22 cellular contexts compared by ENCODE assay signal in the genomic region with DNA sequence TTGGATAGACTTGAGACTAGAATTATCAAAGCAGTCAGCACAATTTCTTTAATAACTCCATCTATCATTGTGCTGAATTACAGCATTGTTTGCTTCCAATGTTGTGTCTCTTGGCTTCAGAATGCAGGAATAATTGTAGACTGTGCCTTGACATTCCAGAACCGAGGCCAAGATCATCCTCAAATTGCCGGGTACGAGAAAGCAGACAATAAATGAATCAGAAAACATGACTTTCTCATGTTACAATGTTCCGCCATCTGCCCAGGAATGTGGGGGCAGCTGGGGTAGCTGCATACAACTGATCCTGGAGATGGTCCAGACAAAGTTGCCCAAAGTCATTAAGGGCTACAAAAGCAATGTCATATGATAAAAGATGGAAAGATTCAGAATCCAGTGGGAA.
DNase-seq lines count a peak whose midpoint lies in the region; ATAC-seq, FAIRE-seq and TF ChIP-seq lines count a peak whose summit lies in the region.
"Had no signal": no experiment of that assay in that cellular context is flagged by ENCODE, and none has a peak within 500 bp of the region (broad histone marks: within the 10 kb centered on the region; RNA-seq: fewer than 3 reads in every experiment).

No MANE protein-coding gene starts in this region.

- no peaks in the 10 kb centered on the region for H3K9me3 Mint-ChIP-seq in activated T-helper 17 cell treated with anti-CD3 and anti-CD28 coated beads, Interleukin-2, amount 50 U/mL, for 72 hours
- H3K9me3 Mint-ChIP-seq in activated T-cell treated with anti-CD3 and anti-CD28 coated beads, Interleukin-2, amount 50 U/mL, for 24 hours: no peaks in the 10 kb centered on the region
- H3K9me3 Mint-ChIP-seq: activated naive CD8-positive, alpha-beta T cell treated with anti-CD3 and anti-CD28 coated beads, Interleukin-2, amount 10 ng/mL, durations not matched to agents 7 days and 5 days; activated T-helper 1 cell treated with anti-CD3 and anti-CD28 coated beads, Interleukin-12 subunit alpha, Interleukin-12 subunit beta, Interleukin-2, Interleukin-4 antibody, amounts not matched to agents 30 ng/mL and 10 ng/mL and 1 ng/mL, durations not matched to agents 14 hours and 24 hours and 36 hours; dendritic cell treated with granulocyte-macrophage colony-stimulating factor and Interleukin-4, amounts not matched to agents 40 ng/mL and 50 ng/mL, for 4 days had no signal

- H3K9me3 ChIP-seq in testis: no peaks in the 10 kb centered on the region
- H3K9me3 ChIP-seq: BLaER1 treated with 17β-estradiol and CSF1 and Interleukin-3, amounts not matched to agents 10 nM and 100 nM; lower lobe of right lung; ovary had no signal

- no peak overlapping the region for H3K27ac Mint-ChIP-seq in activated T-helper 17 cell treated with anti-CD3 and anti-CD28 coated beads, Interleukin-2, amount 50 U/mL, for 72 hours
- H3K27ac Mint-ChIP-seq in activated T-cell treated with anti-CD3 and anti-CD28 coated beads, Interleukin-2, amount 50 U/mL, for 24 hours: no peak overlapping the region
- H3K27ac Mint-ChIP-seq: activated naive CD8-positive, alpha-beta T cell treated with anti-CD3 and anti-CD28 coated beads, Interleukin-2, amount 10 ng/mL, durations not matched to agents 7 days and 5 days; activated T-helper 1 cell treated with anti-CD3 and anti-CD28 coated beads, Interleukin-12 subunit alpha, Interleukin-12 subunit beta, Interleukin-2, Interleukin-4 antibody, amounts not matched to agents 30 ng/mL and 10 ng/mL and 1 ng/mL, durations not matched to agents 14 hours and 24 hours and 36 hours; dendritic cell treated with granulocyte-macrophage colony-stimulating factor and Interleukin-4, amounts not matched to agents 40 ng/mL and 50 ng/mL, for 4 days; immature natural killer cell had no signal

- intact Hi-C loops in testis (cut with DNase I; ENCODE audit: low total_unique reads): no loop called here

- H3K4me1 Mint-ChIP-seq in activated T-helper 17 cell treated with anti-CD3 and anti-CD28 coated beads, Interleukin-2, amount 50 U/mL, for 72 hours: no peaks in the 10 kb centered on the region
- H3K4me1 Mint-ChIP-seq in activated T-cell treated with anti-CD3 and anti-CD28 coated beads, Interleukin-2, amount 50 U/mL, for 24 hours (ENCODE audit: low read depth): no peaks in the 10 kb centered on the region
- H3K4me1 Mint-ChIP-seq: activated naive CD8-positive, alpha-beta T cell treated with anti-CD3 and anti-CD28 coated beads, Interleukin-2, amount 10 ng/mL, durations not matched to agents 7 days and 5 days had no signal

- ATAC-seq in activated T-helper 17 cell treated with anti-CD3 and anti-CD28 coated beads, Interleukin-2, amount 50 U/mL, for 72 hours (replicated peaks): no peak
- ATAC-seq: lower lobe of right lung had no signal

- FAIRE-seq in H54 (lab: Jason Lieb, UNC): no peak
- FAIRE-seq: bronchial epithelial cell, small intestine had no signal

- no peaks in the 10 kb centered on the region for H3K4me1 ChIP-seq in testis
- H3K4me1 ChIP-seq: BLaER1 treated with 17β-estradiol and CSF1 and Interleukin-3, amounts not matched to agents 10 nM and 100 nM; lower lobe of right lung had no signal

- TF ChIP-seq POLR2A in testis (IDR thresholded peaks at IDR 0.05) (no peak), H54 (IDR thresholded peaks at IDR 0.05; ENCODE audit: low read depth, low read length) (no peak)

- WGBS in testis, 2 donors: 41 to 61% methylated on average over 4 of the region's 4 CpGs

- H3K27ac ChIP-seq in testis: no peak overlapping the region
- H3K27ac ChIP-seq: BLaER1 treated with 17β-estradiol and CSF1 and Interleukin-3, amounts not matched to agents 10 nM and 100 nM; epithelial cell of prostate; lower lobe of right lung; ovary had no signal

- DNase-seq in GM04504 (ENCODE audit: low read depth): peak; percentile 48
- DNase-seq in NCI-H446 treated with DMSO at 0.1 percent for 48 hours (lab: John Stamatoyannopoulos, UW): peak; percentile 84
- peak; percentile 45 for DNase-seq in foreskin melanocyte
- peak; percentile 13 for DNase-seq in testis
- DNase-seq in activated T-cell treated with anti-CD3 and anti-CD28 coated beads, Interleukin-2, amount 50 U/mL, for 24 hours: no peak
- DNase-seq in H54 (ENCODE audit: insufficient read length, low spot score): no peak
- DNase-seq: activated CD8-positive, alpha-beta memory T cell treated with anti-CD3 and anti-CD28 coated beads for 24 hours; activated naive CD8-positive, alpha-beta T cell treated with anti-CD3 and anti-CD28 coated beads, Interleukin-2, amount 10 ng/mL, durations not matched to agents 7 days and 5 days; immature natural killer cell; lower lobe of right lung; NCI-H187; NCI-H524 treated with DMSO at 0.1 percent for 48 hours; ovary; SIG-M5; small intestine; stimulated activated CD4-positive, alpha-beta T cell treated with anti-CD3 and anti-CD28 coated beads, Interleukin-4, amount 100 ng/mL, for 24 hours had no signal

- H3K27me3 ChIP-seq in testis: no peaks in the 10 kb centered on the region
- H3K27me3 ChIP-seq: ovary had no signal

- TF ChIP-seq CTCF in testis (IDR thresholded peaks at IDR 0.05): no peak

- H3K27me3 Mint-ChIP-seq in activated T-helper 17 cell treated with anti-CD3 and anti-CD28 coated beads, Interleukin-2, amount 50 U/mL, for 72 hours: peaks cover 15% of the 10 kb centered on the region
- peaks cover 31% of the 10 kb centered on the region for H3K27me3 Mint-ChIP-seq in activated T-cell treated with anti-CD3 and anti-CD28 coated beads, Interleukin-2, amount 50 U/mL, for 24 hours
- H3K27me3 Mint-ChIP-seq: activated naive CD8-positive, alpha-beta T cell treated with anti-CD3 and anti-CD28 coated beads, Interleukin-2, amount 10 ng/mL, durations not matched to agents 7 days and 5 days; dendritic cell treated with granulocyte-macrophage colony-stimulating factor and Interleukin-4, amounts not matched to agents 40 ng/mL and 50 ng/mL, for 4 days had no signal

- H3K36me3 Mint-ChIP-seq in activated T-helper 17 cell treated with anti-CD3 and anti-CD28 coated beads, Interleukin-2, amount 50 U/mL, for 72 hours (ENCODE audit: low read depth): no peaks in the 10 kb centered on the region
- H3K36me3 Mint-ChIP-seq in activated T-cell treated with anti-CD3 and anti-CD28 coated beads, Interleukin-2, amount 50 U/mL, for 24 hours (ENCODE audit: low read depth): no peaks in the 10 kb centered on the region
- H3K36me3 Mint-ChIP-seq: activated naive CD8-positive, alpha-beta T cell treated with anti-CD3 and anti-CD28 coated beads, Interleukin-2, amount 10 ng/mL, durations not matched to agents 7 days and 5 days; immature natural killer cell had no signal

- H3K4me3 ChIP-seq in testis: no peak overlapping the region
- H3K4me3 ChIP-seq: BLaER1 treated with 17β-estradiol and CSF1 and Interleukin-3, amounts not matched to agents 10 nM and 100 nM; lower lobe of right lung; ovary had no signal

- H3K36me3 ChIP-seq in testis (ENCODE audit: low read depth, missing control alignments): no peaks in the 10 kb centered on the region
- H3K36me3 ChIP-seq: BLaER1 treated with 17β-estradiol and CSF1 and Interleukin-3, amounts not matched to agents 10 nM and 100 nM; lower lobe of right lung; ovary had no signal

- H3K4me3 Mint-ChIP-seq in activated T-helper 17 cell treated with anti-CD3 and anti-CD28 coated beads, Interleukin-2, amount 50 U/mL, for 72 hours: no peak overlapping the region
- no peak overlapping the region for H3K4me3 Mint-ChIP-seq in activated T-cell treated with anti-CD3 and anti-CD28 coated beads, Interleukin-2, amount 50 U/mL, for 24 hours
- H3K4me3 Mint-ChIP-seq: activated naive CD8-positive, alpha-beta T cell treated with anti-CD3 and anti-CD28 coated beads, Interleukin-2, amount 10 ng/mL, durations not matched to agents 7 days and 5 days; activated T-helper 1 cell treated with anti-CD3 and anti-CD28 coated beads, Interleukin-12 subunit alpha, Interleukin-12 subunit beta, Interleukin-2, Interleukin-4 antibody, amounts not matched to agents 30 ng/mL and 10 ng/mL and 1 ng/mL, durations not matched to agents 14 hours and 24 hours and 36 hours; dendritic cell treated with granulocyte-macrophage colony-stimulating factor and Interleukin-4, amounts not matched to agents 40 ng/mL and 50 ng/mL, for 4 days had no signal

Comparison
In these comparisons a context has a peak if more than half of its experiments do, and no peak if none do; other contexts are left out.
1. DNase-seq: peak in GM04504 (single experiment), NCI-H446 treated with DMSO at 0.1 percent for 48 hours (single experiment), foreskin melanocyte (single experiment) and testis (single experiment); none in activated T-cell treated with anti-CD3 and anti-CD28 coated beads, Interleukin-2, amount 50 U/mL, for 24 hours (single experiment) and H54 (single experiment).